In the genomic region with DNA sequence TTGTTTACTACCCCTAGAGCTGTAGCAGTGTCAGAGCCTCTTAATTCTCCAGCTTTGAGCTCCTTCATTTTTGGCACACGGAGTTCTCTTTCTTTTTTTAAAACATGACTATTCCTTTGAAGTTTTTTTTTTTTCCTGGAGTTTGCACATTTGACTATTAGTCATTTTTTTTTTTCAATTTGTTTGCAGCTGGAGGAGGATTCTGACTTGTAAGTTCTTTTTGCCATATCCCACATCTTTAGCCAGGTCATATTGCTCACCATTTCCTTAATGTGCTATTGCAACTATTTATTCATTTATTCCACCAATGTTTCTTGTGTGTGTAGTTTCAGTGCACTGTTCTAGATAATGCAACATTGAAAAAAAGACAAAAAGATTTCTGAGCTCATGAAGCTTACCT, we compare ENCODE assay signal across 18 cellular contexts.
"Had no signal": no experiment of that assay in that cellular context is flagged by ENCODE, and none has a peak within 500 bp of the region (broad histone marks: within the 10 kb centered on the region; RNA-seq: fewer than 3 reads in every experiment).

No MANE protein-coding gene starts in this region.

- DNase-seq: activated CD4-positive, alpha-beta T cell treated with anti-CD3 and anti-CD28 coated beads, Interleukin-2, amount 50 U/mL, for 4 hours; activated CD4-positive, CD25-positive, alpha-beta regulatory T cell; activated CD8-positive, alpha-beta memory T cell treated with anti-CD3 and anti-CD28 coated beads, Interleukin-2, amount 10 ng/mL, durations not matched to agents 7 days and 5 days; activated effector memory CD4-positive, alpha-beta T cell treated with anti-CD3 and anti-CD28 coated beads, Interleukin-2, amount 50 U/mL, for 16 hours; activated T-cell treated with anti-CD3 and anti-CD28 coated beads, Interleukin-2, amount 50 U/mL, for 4 hours; amygdala; foreskin keratinocyte; head of caudate nucleus; mammary epithelial cell; nephron progenitor cell; stimulated activated CD4-positive, alpha-beta T cell treated with anti-CD3 and anti-CD28 coated beads, Interleukin-4, amount 100 ng/mL, for 4 hours; stimulated activated naive CD8-positive, alpha-beta T cell treated with anti-CD3 and anti-CD28 coated beads, Interleukin-15, amount 100 ng/mL, for 72 hours; T-helper 17 cell had no signal

- H3K36me3 Mint-ChIP-seq: activated CD8-positive, alpha-beta memory T cell treated with anti-CD3 and anti-CD28 coated beads, Interleukin-2, amount 10 ng/mL, durations not matched to agents 7 days and 5 days; activated naive CD4-positive, alpha-beta T cell treated with anti-CD3 and anti-CD28 coated beads, Interleukin-2, amount 50 U/mL, for 72 hours had no signal

- H3K27ac Mint-ChIP-seq: activated CD8-positive, alpha-beta memory T cell treated with anti-CD3 and anti-CD28 coated beads, Interleukin-2, amount 10 ng/mL, durations not matched to agents 7 days and 5 days; activated naive CD4-positive, alpha-beta T cell treated with anti-CD3 and anti-CD28 coated beads, Interleukin-2, amount 50 U/mL, for 72 hours; nephron progenitor cell; stimulated activated naive CD8-positive, alpha-beta T cell treated with anti-CD3 and anti-CD28 coated beads, Interleukin-15, amount 100 ng/mL, for 72 hours; T-helper 17 cell had no signal

- H3K9me3 Mint-ChIP-seq: activated naive CD4-positive, alpha-beta T cell treated with anti-CD3 and anti-CD28 coated beads, Interleukin-2, amount 50 U/mL, for 72 hours; activated T-cell treated with anti-CD3 and anti-CD28 coated beads, Interleukin-2, amount 50 U/mL, for 4 hours; nephron progenitor cell; stimulated activated naive CD8-positive, alpha-beta T cell treated with anti-CD3 and anti-CD28 coated beads, Interleukin-15, amount 100 ng/mL, for 72 hours had no signal

- H3K27me3 ChIP-seq: cardiac muscle cell had no signal

- H3K4me1 ChIP-seq: foreskin keratinocyte had no signal

- H3K4me3 Mint-ChIP-seq: activated CD8-positive, alpha-beta memory T cell treated with anti-CD3 and anti-CD28 coated beads, Interleukin-2, amount 10 ng/mL, durations not matched to agents 7 days and 5 days; activated T-cell treated with anti-CD3 and anti-CD28 coated beads, Interleukin-2, amount 50 U/mL, for 4 hours; nephron progenitor cell; stimulated activated naive CD8-positive, alpha-beta T cell treated with anti-CD3 and anti-CD28 coated beads, Interleukin-15, amount 100 ng/mL, for 72 hours; T-helper 17 cell had no signal

- H3K27ac ChIP-seq: cardiac muscle cell, foreskin keratinocyte had no signal

- H3K4me3 ChIP-seq: cardiac muscle cell had no signal

- H3K4me1 Mint-ChIP-seq: activated CD8-positive, alpha-beta memory T cell treated with anti-CD3 and anti-CD28 coated beads, Interleukin-2, amount 10 ng/mL, durations not matched to agents 7 days and 5 days; stimulated activated naive CD8-positive, alpha-beta T cell treated with anti-CD3 and anti-CD28 coated beads, Interleukin-15, amount 100 ng/mL, for 72 hours; T-helper 17 cell had no signal

- H3K36me3 ChIP-seq: cardiac muscle cell had no signal

- FAIRE-seq: colon, islet of Langerhans, urothelium cell line had no signal

- H3K27me3 Mint-ChIP-seq: activated CD8-positive, alpha-beta memory T cell treated with anti-CD3 and anti-CD28 coated beads, Interleukin-2, amount 10 ng/mL, durations not matched to agents 7 days and 5 days; T-helper 17 cell had no signal
